Comparison of ENCODE assay signal across 8 cellular contexts in the genomic region with DNA sequence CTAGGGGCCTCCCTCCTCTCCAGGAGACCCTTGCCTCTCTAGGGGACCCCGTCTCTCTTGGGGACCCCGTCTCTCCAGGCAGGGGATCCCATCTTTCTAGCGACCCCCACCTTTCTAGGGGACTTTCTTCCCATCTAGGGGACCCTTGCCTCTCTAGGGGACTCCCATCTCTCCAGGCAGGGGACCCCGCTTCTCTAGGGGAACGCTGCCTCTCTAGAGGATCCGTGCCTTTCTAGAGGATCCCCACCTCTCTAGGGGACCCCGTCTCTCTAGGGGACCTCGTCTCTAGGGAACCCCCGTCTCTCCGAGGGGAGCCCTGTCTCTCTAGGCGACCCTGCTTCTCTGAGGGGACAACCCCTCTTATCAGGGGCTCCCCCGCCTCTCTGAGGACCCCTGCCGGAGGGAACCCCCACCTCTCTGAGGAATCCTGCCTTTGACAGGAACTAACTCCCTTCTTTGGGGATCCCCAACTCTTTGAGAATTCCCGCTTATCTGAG. TPM values are rescaled to one million over a fixed set of nuclear protein-coding genes. Genes with fewer than 3 reads are reported as not detected.
DNase-seq lines count a peak whose midpoint lies in the region; ATAC-seq, FAIRE-seq and TF ChIP-seq lines count a peak whose summit lies in the region.

No MANE protein-coding gene starts in this region.

- H3K18ac ChIP-seq in H1 (ENCODE audit: extremely low read depth, low read length), result no peak overlapping the region

- intact Hi-C loops in ovary (cut with DNase I), result no loop called here

- no peak for TF ChIP-seq POLR2A in H1 (IDR thresholded peaks at IDR 0.05; ENCODE audit: control extremely low read depth in 1 of 2, low read depth in 2 of 2, low read length in 2 of 2)
- TF ChIP-seq POLR2A in ovary (IDR thresholded peaks at IDR 0.05), result no peak

- H2BK12ac ChIP-seq in H1 (ENCODE audit: low read depth, low read length), result no peak overlapping the region

- TF ChIP-seq EP300 in H1 (IDR thresholded peaks at IDR 0.05; ENCODE audit: borderline replicate concordance in 1 of 2, low read depth in 2 of 2, low read length in 2 of 2), result no peak
- no peak for TF ChIP-seq EP300 in ovary (IDR thresholded peaks at IDR 0.05)

- DNase-seq in ELR (ENCODE audit: low read depth) (peak; percentile 30), RWPE1 (ENCODE audit: low spot score) (no peak), H1 (ENCODE audit: low read depth in 1 of 2, low spot score in 2 of 2) (peak in 1 of 2 experiments; percentile 55), ovary (peak in 1 of 5 donors; percentile 43), NCI-H82 treated with DMSO at 0.1 percent for 48 hours (lab: John Stamatoyannopoulos, UW; ENCODE audit: unreplicated experiment) (no peak), SHP77 (lab: John Stamatoyannopoulos, UW) (no peak)
- no peak for DNase-seq in activated CD4-positive, alpha-beta T cell treated with anti-CD3 and anti-CD28 coated beads for 4 hours

- no peak overlapping the region for H2BK20ac ChIP-seq in H1 (ENCODE audit: low read length)

- H4K5ac ChIP-seq in H1 (ENCODE audit: insufficient read length, low read depth, low read length), result no peak overlapping the region

- no peak overlapping the region for H4K91ac ChIP-seq in H1 (replicated peaks; ENCODE audit: insufficient read length, low read length)

- H3K9me3 ChIP-seq in H1 (ENCODE audit: insufficient read depth in 2 of 2, low read depth in 1 of 2, low read length in 1 of 2) (no peaks in the 10 kb centered on the region), ovary (no peaks in the 10 kb centered on the region)

- TF ChIP-seq CTCF in RWPE1 (conservative IDR thresholded peaks at IDR 0.05; ENCODE audit: low read depth) (no peak; the same call in 1 of the 2 replicates), H1 (IDR thresholded peaks at IDR 0.05; ENCODE audit: control extremely low read depth in 1 of 3, insufficient read depth in 1 of 3, low read depth in 1 of 3, low read length in 3 of 3) (peak; percentile 5 to 20 (median 13); a peak in 2 of 4 replicates), ovary (IDR thresholded peaks at IDR 0.05) (no peak)

- no peak overlapping the region for H3K14ac ChIP-seq in H1 (ENCODE audit: insufficient read length)

- CTCF ChIA-PET in RWPE1 (lab: Yijun Ruan, JAX), result no interaction called here
- CTCF ChIA-PET in H1 (lab: Charles Lee; ENCODE audit: partially characterized antibody), result interaction anchor here (0.6 kb wide), 1 partner anchor 73 kb away, joined by 4 read pairs; no protein-coding TSS in a partner anchor

- no peak overlapping the region for H3K23ac ChIP-seq in H1 (ENCODE audit: insufficient read length)

- no peak overlapping the region for H2AK5ac ChIP-seq in H1 (ENCODE audit: low read depth, low read length)

- no peak overlapping the region for H2BK15ac ChIP-seq in H1 (ENCODE audit: low read length)

- H3K4me1 ChIP-seq in H1 (replicated peaks in 1 of 4; ENCODE audit: control insufficient read depth in 3 of 4, insufficient read depth in 4 of 4, low read length in 3 of 4) (peaks cover 4 to 8% (median 5%) of the 10 kb centered on the region in 4 experiments; a peak in 6 of 7 replicates), ovary (ENCODE audit: insufficient read depth) (no peaks in the 10 kb centered on the region)

- H3K4me2 ChIP-seq in H1 (ENCODE audit: insufficient read depth in 1 of 2, low read depth in 2 of 2, low read length in 2 of 2), result peak overlapping the region; percentile 88 to 96

- no peak overlapping the region for H2AFZ ChIP-seq in H1 (ENCODE audit: low read length)

- FAIRE-seq in H1 (lab: Jason Lieb, UNC), result no peak

- no peaks in the 10 kb centered on the region; the same call in 1 of the 2 replicates for H3K23me2 ChIP-seq in H1 (ENCODE audit: low read depth, low read length)

- peak overlapping the region; percentile 93 for H3K27ac ChIP-seq in RWPE1
- H3K27ac ChIP-seq in H1 (ENCODE audit: low read depth, low read length), result peak overlapping the region; percentile 62; the same call in 1 of the 2 replicates
- no peak overlapping the region for H3K27ac ChIP-seq in ovary

- peak overlapping the region in 3 of 4 experiments; percentile 75 to 81 (median 78); a peak in 6 of 7 replicates for H3K9ac ChIP-seq in H1 (replicated peaks in 1 of 4; ENCODE audit: extremely low read depth in 1 of 4, low read depth in 3 of 4, low read length in 3 of 4)

- no peak overlapping the region for H4K8ac ChIP-seq in H1 (ENCODE audit: extremely low read depth, insufficient read depth, low read length)

- H3K27me3 ChIP-seq in H1 (replicated peaks in 1 of 4; ENCODE audit: control insufficient read depth in 3 of 4, extremely low read depth in 1 of 4, insufficient read depth in 3 of 4, low read length in 3 of 4), result peaks cover 0 to 3% (median 3%) of the 10 kb centered on the region in 4 experiments; a peak in 2 of 7 replicates
- H3K27me3 ChIP-seq in ovary, result no peaks in the 10 kb centered on the region

- TF ChIP-seq RAD21 in H1 (IDR thresholded peaks at IDR 0.05 in 1 of 2, conservative IDR thresholded peaks at IDR 0.05 in 1 of 2; ENCODE audit: low read depth in 2 of 2, low read length in 2 of 2), result no peak; a peak in 1 of 4 replicates

- peak overlapping the region; percentile 40 for H3K56ac ChIP-seq in H1 (replicated peaks; ENCODE audit: insufficient read length, low read depth, low read length)

- peaks cover 0 to 31% of the 10 kb centered on the region in 2 experiments; a peak in 3 of 4 replicates for H3K79me2 ChIP-seq in H1 (ENCODE audit: control insufficient read depth in 1 of 2, insufficient read depth in 2 of 2, low read length in 2 of 2)

- peaks cover 7% of the 10 kb centered on the region for H3K79me1 ChIP-seq in H1 (ENCODE audit: low read depth, low read length)

- peak overlapping the region; percentile 57 to 96 (median 82) for H3K4me3 ChIP-seq in H1 (ENCODE audit: extremely low read depth in 1 of 4, insufficient read depth in 2 of 4, low read depth in 3 of 4, low read length in 4 of 4)
- H3K4me3 ChIP-seq in ovary, result peak overlapping the region; percentile 89

- H3K36me3 ChIP-seq in H1 (ENCODE audit: control insufficient read depth in 2 of 4, insufficient read depth in 4 of 4, low read length in 3 of 4), result no peaks in the 10 kb centered on the region
- no peaks in the 10 kb centered on the region for H3K36me3 ChIP-seq in ovary

- no peak for ATAC-seq in GM21367 (IDR thresholded peaks at IDR 0.05; ENCODE audit: unreplicated experiment)

- 0 out of 2 replicates have a peak overlapping the region, but pooled peaks have one; percentile 35 for H2BK5ac ChIP-seq in H1 (ENCODE audit: low read depth, low read length)

- POLR2A ChIA-PET in RWPE1 (lab: Yijun Ruan, JAX; ENCODE audit: low non-redundant PET), result no interaction called here
- POLR2A ChIA-PET in H1 (lab: Charles Lee; ENCODE audit: partially characterized antibody), result no interaction called here

- H3K4ac ChIP-seq in H1 (replicated peaks; ENCODE audit: insufficient read length, low read depth, low read length), result no peak overlapping the region

- H2BK120ac ChIP-seq in H1 (replicated peaks; ENCODE audit: low read depth, low read length), result no peak overlapping the region

- H4K20me1 ChIP-seq in H1 (replicated peaks in 1 of 2; ENCODE audit: control insufficient read depth in 1 of 2, insufficient read depth in 2 of 2, low read length in 2 of 2), result no peaks in the 10 kb centered on the region

- 21% methylated on average over 14 of the region's 14 CpGs; no CpG with 5 or more reads in 1 of the 2 experiments for WGBS in H1 (ENCODE audit: extremely low coverage in 1 of 2, insufficient coverage in 1 of 2, insufficient read length in 1 of 2, insufficient replicate concordance in 2 of 2, low coverage in 1 of 2, low lambda C conversion rate in 2 of 2, missing lambda C conversion rate in 1 of 2), 2 experiments
- 3 to 6% (median 4%) methylated on average over 14 of the region's 14 CpGs for WGBS in ovary, 3 donors

TF ChIP-seq in H1, 55 proteins besides CTCF, POLR2A, EP300 and RAD21:
- TF ChIP-seq JUN (IDR thresholded peaks at IDR 0.05; ENCODE audit: low read depth, low read length), result no peak
- TF ChIP-seq, protein P1, sequence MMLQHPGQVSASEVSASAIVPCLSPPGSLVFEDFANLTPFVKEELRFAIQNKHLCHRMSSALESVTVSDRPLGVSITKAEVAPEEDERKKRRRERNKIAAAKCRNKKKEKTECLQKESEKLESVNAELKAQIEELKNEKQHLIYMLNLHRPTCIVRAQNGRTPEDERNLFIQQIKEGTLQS (IDR thresholded peaks at IDR 0.05; ENCODE audit: insufficient read depth, low read depth, low read length), result no peak
- peak; percentile 53 for TF ChIP-seq SAP30 (IDR thresholded peaks at IDR 0.05; ENCODE audit: insufficient read depth, insufficient replicate concordance, low read length)
- no peak for TF ChIP-seq CHD2 (IDR thresholded peaks at IDR 0.05; ENCODE audit: low read length)
- no peak for TF ChIP-seq KDM1A (IDR thresholded peaks at IDR 0.05; ENCODE audit: borderline replicate concordance, low read length)
- TF ChIP-seq POU5F1 (IDR thresholded peaks at IDR 0.05; ENCODE audit: low read depth, low read length), result no peak

RNA-seq across cellular contexts. Expression of a gene that starts 19.1 kb away (rescaled TPM):
- 205 and 210 TPM in 2 replicates for total RNA-seq in H1 (2021; fragmentation: NEBNext Ultra II Directional; extraction: Animal tissue kit (Norgen Biotek cat#: 25700))
- polyA plus RNA-seq in H1 (2011; rRNA removed), result 38.4 and 54.9 TPM in 2 replicates
- 40.1 TPM for polyA plus RNA-seq in H1 (2011; cell fraction: cytosol; rRNA removed)
- 48.0 TPM for polyA plus RNA-seq in H1 (2011; cell fraction: nucleus; rRNA removed)
- 71.5 to 98.9 TPM (median 84.3 TPM) in 4 replicates for polyA plus RNA-seq in H1 (2012, experiment 1 of 2)
- 49.7 TPM for polyA plus RNA-seq in H1 (2012, experiment 2 of 2)
- polyA plus RNA-seq in H1 (2013, experiment 1 of 2), result 69.1 TPM
- 71.8 TPM for polyA plus RNA-seq in H1 (2013, experiment 2 of 2)
- polyA minus RNA-seq in H1 (2011; rRNA and poly(A)+ RNA removed), result 22.1 and 22.6 TPM in 2 replicates
- 76.8 TPM for polyA minus RNA-seq in H1 (2011; cell fraction: cytosol; rRNA and poly(A)+ RNA removed)
- 33.9 TPM for polyA minus RNA-seq in H1 (2011; cell fraction: nucleus; rRNA and poly(A)+ RNA removed)
- 10 to 100 TPM; 10.7 to 83.0 (median 57.9) TPM for total RNA-seq in ovary
- 10 to 100 TPM; 13.7 to 18.9 TPM for polyA plus RNA-seq in ovary

Comparison
In these comparisons a context has a peak if more than half of its experiments do, and no peak if none do; other contexts are left out.
1. H3K27ac ChIP-seq: peak in RWPE1 (single experiment) and H1 (single experiment); none in ovary (0 of 2).
2. CTCF ChIP-seq: peak in H1 (3 of 3); none in RWPE1 (single experiment) and ovary (0 of 3).